1 cellular context compared by ENCODE assay signal in genomic region chr1:82226198-82226505, GRCh38.
TF ChIP-seq lines count a peak whose summit lies in the region.

No MANE protein-coding gene starts in this region.

TF ChIP-seq in GM23338, 12 proteins besides CTCF, POLR2A, EP300 and RAD21 (continued from another document):
- TF ChIP-seq, protein P1, sequence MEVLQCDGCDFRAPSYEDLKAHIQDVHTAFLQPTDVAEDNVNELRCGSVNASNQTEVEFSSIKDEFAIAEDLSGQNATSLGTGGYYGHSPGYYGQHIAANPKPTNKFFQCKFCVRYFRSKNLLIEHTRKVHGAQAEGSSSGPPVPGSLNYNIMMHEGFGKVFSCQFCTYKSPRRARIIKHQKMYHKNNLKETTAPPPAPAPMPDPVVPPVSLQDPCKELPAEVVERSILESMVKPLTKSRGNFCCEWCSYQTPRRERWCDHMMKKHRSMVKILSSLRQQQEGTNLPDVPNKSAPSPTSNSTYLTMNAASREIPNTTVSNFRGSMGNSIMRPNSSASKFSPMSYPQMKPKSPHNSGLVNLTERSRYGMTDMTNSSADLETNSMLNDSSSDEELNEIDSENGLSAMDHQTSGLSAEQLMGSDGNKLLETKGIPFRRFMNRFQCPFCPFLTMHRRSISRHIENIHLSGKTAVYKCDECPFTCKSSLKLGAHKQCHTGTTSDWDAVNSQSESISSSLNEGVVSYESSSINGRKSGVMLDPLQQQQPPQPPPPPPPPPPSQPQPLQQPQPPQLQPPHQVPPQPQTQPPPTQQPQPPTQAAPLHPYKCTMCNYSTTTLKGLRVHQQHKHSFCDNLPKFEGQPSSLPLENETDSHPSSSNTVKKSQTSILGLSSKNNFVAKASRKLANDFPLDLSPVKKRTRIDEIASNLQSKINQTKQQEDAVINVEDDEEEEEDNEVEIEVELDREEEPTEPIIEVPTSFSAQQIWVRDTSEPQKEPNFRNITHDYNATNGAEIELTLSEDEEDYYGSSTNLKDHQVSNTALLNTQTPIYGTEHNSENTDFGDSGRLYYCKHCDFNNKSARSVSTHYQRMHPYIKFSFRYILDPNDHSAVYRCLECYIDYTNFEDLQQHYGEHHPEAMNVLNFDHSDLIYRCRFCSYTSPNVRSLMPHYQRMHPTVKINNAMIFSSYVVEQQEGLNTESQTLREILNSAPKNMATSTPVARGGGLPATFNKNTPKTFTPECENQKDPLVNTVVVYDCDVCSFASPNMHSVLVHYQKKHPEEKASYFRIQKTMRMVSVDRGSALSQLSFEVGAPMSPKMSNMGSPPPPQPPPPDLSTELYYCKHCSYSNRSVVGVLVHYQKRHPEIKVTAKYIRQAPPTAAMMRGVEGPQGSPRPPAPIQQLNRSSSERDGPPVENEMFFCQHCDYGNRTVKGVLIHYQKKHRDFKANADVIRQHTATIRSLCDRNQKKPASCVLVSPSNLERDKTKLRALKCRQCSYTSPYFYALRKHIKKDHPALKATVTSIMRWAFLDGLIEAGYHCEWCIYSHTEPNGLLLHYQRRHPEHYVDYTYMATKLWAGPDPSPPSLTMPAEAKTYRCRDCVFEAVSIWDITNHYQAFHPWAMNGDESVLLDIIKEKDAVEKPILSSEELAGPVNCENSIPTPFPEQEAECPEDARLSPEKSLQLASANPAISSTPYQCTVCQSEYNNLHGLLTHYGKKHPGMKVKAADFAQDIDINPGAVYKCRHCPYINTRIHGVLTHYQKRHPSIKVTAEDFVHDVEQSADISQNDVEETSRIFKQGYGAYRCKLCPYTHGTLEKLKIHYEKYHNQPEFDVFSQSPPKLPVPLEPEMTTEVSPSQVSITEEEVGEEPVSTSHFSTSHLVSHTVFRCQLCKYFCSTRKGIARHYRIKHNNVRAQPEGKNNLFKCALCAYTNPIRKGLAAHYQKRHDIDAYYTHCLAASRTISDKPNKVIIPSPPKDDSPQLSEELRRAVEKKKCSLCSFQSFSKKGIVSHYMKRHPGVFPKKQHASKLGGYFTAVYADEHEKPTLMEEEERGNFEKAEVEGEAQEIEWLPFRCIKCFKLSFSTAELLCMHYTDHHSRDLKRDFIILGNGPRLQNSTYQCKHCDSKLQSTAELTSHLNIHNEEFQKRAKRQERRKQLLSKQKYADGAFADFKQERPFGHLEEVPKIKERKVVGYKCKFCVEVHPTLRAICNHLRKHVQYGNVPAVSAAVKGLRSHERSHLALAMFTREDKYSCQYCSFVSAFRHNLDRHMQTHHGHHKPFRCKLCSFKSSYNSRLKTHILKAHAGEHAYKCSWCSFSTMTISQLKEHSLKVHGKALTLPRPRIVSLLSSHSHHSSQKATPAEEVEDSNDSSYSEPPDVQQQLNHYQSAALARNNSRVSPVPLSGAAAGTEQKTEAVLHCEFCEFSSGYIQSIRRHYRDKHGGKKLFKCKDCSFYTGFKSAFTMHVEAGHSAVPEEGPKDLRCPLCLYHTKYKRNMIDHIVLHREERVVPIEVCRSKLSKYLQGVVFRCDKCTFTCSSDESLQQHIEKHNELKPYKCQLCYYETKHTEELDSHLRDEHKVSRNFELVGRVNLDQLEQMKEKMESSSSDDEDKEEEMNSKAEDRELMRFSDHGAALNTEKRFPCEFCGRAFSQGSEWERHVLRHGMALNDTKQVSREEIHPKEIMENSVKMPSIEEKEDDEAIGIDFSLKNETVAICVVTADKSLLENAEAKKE (CRISPR knock-in tag; IDR thresholded peaks at IDR 0.05): no peak
- no peak for TF ChIP-seq ZNF114 (CRISPR knock-in tag; IDR thresholded peaks at IDR 0.05)
